26 cellular contexts compared by ENCODE assay signal in genomic region chr13:41962994-41963393, GRCh38. TPM values are rescaled to one million over a fixed set of nuclear protein-coding genes. Genes with fewer than 3 reads are reported as not detected.
DNase-seq lines count a peak whose midpoint lies in the region; ATAC-seq and TF ChIP-seq lines count a peak whose summit lies in the region.
"Had no signal": no experiment of that assay in that cellular context is flagged by ENCODE, and none has a peak within 500 bp of the region (broad histone marks: within the 10 kb centered on the region; RNA-seq: fewer than 3 reads in every experiment).

No MANE protein-coding gene starts in this region.

- H3K4me1 ChIP-seq in esophagus squamous epithelium (peaks cover 0 to 50% (median 9%) of the 10 kb centered on the region in 3 donors), mucosa of descending colon (ENCODE audit: low read depth) (peaks cover 2% of the 10 kb centered on the region)

- no peak for TF ChIP-seq POLR2A in esophagus squamous epithelium (IDR thresholded peaks at IDR 0.05)

- no peaks in the 10 kb centered on the region for H3K9me3 Mint-ChIP-seq in activated CD4-positive, alpha-beta T cell treated with anti-CD3 and anti-CD28 coated beads for 36 hours (ENCODE audit: low read depth)
- H3K9me3 Mint-ChIP-seq: CD4-positive, CD25-positive, alpha-beta regulatory T cell had no signal

- H3K9me3 ChIP-seq in esophagus squamous epithelium (no peaks in the 10 kb centered on the region), mucosa of descending colon (no peaks in the 10 kb centered on the region)
- H3K9me3 ChIP-seq: colonic mucosa, stomach had no signal

- H3K36me3 ChIP-seq in esophagus squamous epithelium (no peaks in the 10 kb centered on the region), mucosa of descending colon (ENCODE audit: low read depth) (no peaks in the 10 kb centered on the region)
- H3K36me3 ChIP-seq: colonic mucosa, stomach had no signal

- no peaks in the 10 kb centered on the region for H3K27me3 ChIP-seq in esophagus squamous epithelium
- H3K27me3 ChIP-seq: colonic mucosa, stomach had no signal

- POLR2A ChIA-PET in activated CD4-positive, alpha-beta T cell treated with anti-CD3 and anti-CD28 coated beads for 36 hours (lab: Charles Lee), result interaction anchor here (2.7 kb wide), 1 partner anchor 46 kb away, joined by 16 read pairs; no protein-coding TSS in a partner anchor

- peak; percentile 39 for DNase-seq in activated CD4-positive, alpha-beta T cell treated with anti-CD3 and anti-CD28 coated beads for 36 hours
- DNase-seq in activated CD4-positive, alpha-beta T cell treated with anti-CD3 and anti-CD28 coated beads, Interleukin-2, amount 50 U/mL, for 1 hour, result no peak
- peak; percentile 24 for DNase-seq in stimulated activated CD4-positive, alpha-beta T cell treated with anti-CD3 and anti-CD28 coated beads, Interleukin-1b, Interleukin-23, amount 100 ng/mL, for 48 hours
- no peak for DNase-seq in stimulated activated CD4-positive, alpha-beta T cell treated with anti-CD3 and anti-CD28 coated beads, Interleukin-2, amount 100 ng/mL, for 48 hours
- no peak for DNase-seq in esophagus squamous epithelium (lab: John Stamatoyannopoulos, UW)
- DNase-seq in iPS-NIHi11 (ENCODE audit: low spot score), result no peak
- no peak for DNase-seq in NCI-H1092 treated with DMSO at 0.1 percent for 48 hours (lab: John Stamatoyannopoulos, UW)
- no peak for DNase-seq in mucosa of descending colon
- DNase-seq: 8988T; activated CD8-positive, alpha-beta memory T cell treated with anti-CD3 and anti-CD28 coated beads for 24 hours; amniotic stem cell; CD4-positive, CD25-positive, alpha-beta regulatory T cell; colonic mucosa; effector memory CD4-positive, alpha-beta T cell; EL; HCEC 1CT; left ventricle myocardium superior; NCI-H2029 treated with DMSO at 0.1 percent for 48 hours; NCI-H446; NCI-H82; right cardiac atrium; stimulated activated CD4-positive, alpha-beta T cell treated with anti-CD3 and anti-CD28 coated beads, Interleukin-12 subunit alpha, Interleukin-12 subunit beta, amount 100 ng/mL, for 4 hours; stomach; trophoblast cell had no signal

- H3K27me3 Mint-ChIP-seq in activated CD4-positive, alpha-beta T cell treated with anti-CD3 and anti-CD28 coated beads for 36 hours, result peaks cover 2% of the 10 kb centered on the region
- H3K27me3 Mint-ChIP-seq: CD4-positive, CD25-positive, alpha-beta regulatory T cell had no signal

- H3K27ac Mint-ChIP-seq in activated CD4-positive, alpha-beta T cell treated with anti-CD3 and anti-CD28 coated beads for 36 hours, result peak overlapping the region; percentile 92
- H3K27ac Mint-ChIP-seq: CD4-positive, CD25-positive, alpha-beta regulatory T cell had no signal

- intact Hi-C loops in activated CD4-positive, alpha-beta T cell treated with anti-CD3 and anti-CD28 coated beads for 36 hours (cut with DNase I, micrococcal nuclease), result loop anchor here (1.0 to 5.0 kb wide), 3 partner anchors 47 to 651 kb away; partner anchors contain the start of gene NAA16 (in 1 of the 2)
- intact Hi-C loops in esophagus squamous epithelium (cut with DNase I) (loop anchor here (10.0 kb wide), 1 partner anchor 82 kb away; the partner anchor contains the start of gene DGKH), mucosa of descending colon (cut with DNase I, micrococcal nuclease) (no loop called here)

- no peak overlapping the region for H3K4me3 ChIP-seq in esophagus squamous epithelium
- H3K4me3 ChIP-seq in mucosa of descending colon, result no peak overlapping the region
- H3K4me3 ChIP-seq: colonic mucosa, stomach had no signal

- 32 to 53% methylated on average over 1 of the region's 1 CpG for WGBS in esophagus squamous epithelium, 2 donors

- CTCF ChIA-PET in activated CD4-positive, alpha-beta T cell treated with anti-CD3 and anti-CD28 coated beads for 36 hours (lab: Charles Lee), result interaction anchor here (0.7 to 2.6 kb wide), 12 partner anchors 9 to 83 kb away, joined by 3 to 15 read pairs (median 4); no protein-coding TSS in a partner anchor

- peaks cover 15% of the 10 kb centered on the region for H3K36me3 Mint-ChIP-seq in activated CD4-positive, alpha-beta T cell treated with anti-CD3 and anti-CD28 coated beads for 36 hours (ENCODE audit: low read depth)
- H3K36me3 Mint-ChIP-seq: CD4-positive, CD25-positive, alpha-beta regulatory T cell had no signal

- peak overlapping the region; percentile 18 for H3K4me3 Mint-ChIP-seq in activated CD4-positive, alpha-beta T cell treated with anti-CD3 and anti-CD28 coated beads for 36 hours

- ATAC-seq in activated CD4-positive, alpha-beta T cell treated with anti-CD3 and anti-CD28 coated beads for 36 hours, result peak; percentile 80
- ATAC-seq in mucosa of descending colon, result no peak
- ATAC-seq: left ventricle myocardium superior, right cardiac atrium had no signal

- TF ChIP-seq CTCF in esophagus squamous epithelium (IDR thresholded peaks at IDR 0.05) (no peak), mucosa of descending colon (IDR thresholded peaks at IDR 0.05) (no peak)

- peak overlapping the region in 3 of 4 donors; percentile 18 to 70 (median 59) for H3K27ac ChIP-seq in esophagus squamous epithelium
- H3K27ac ChIP-seq: colonic mucosa, parathyroid adenoma, stomach, VCaP had no signal

- peaks cover 48% of the 10 kb centered on the region for H3K4me1 Mint-ChIP-seq in activated CD4-positive, alpha-beta T cell treated with anti-CD3 and anti-CD28 coated beads for 36 hours

RNA-seq across cellular contexts. Expression of gene VWA8, which starts 2.1 kb away (rescaled TPM):
- 10 to 100 TPM; 21.7 to 26.2 TPM for total RNA-seq in activated CD4-positive, alpha-beta T cell treated with anti-CD3 and anti-CD28 coated beads for 36 hours
- total RNA-seq in esophagus squamous epithelium (10 to 100 TPM; 10.5 to 23.7 (median 17.3) TPM), mucosa of descending colon (10 to 100 TPM; 19.1 to 31.5 (median 27.0) TPM)

Comparison
In these comparisons a context has a peak if more than half of its experiments do, and no peak if none do; other contexts are left out.
1. DNase-seq: peak in activated CD4-positive, alpha-beta T cell treated with anti-CD3 and anti-CD28 coated beads for 36 hours (single experiment) and stimulated activated CD4-positive, alpha-beta T cell treated with anti-CD3 and anti-CD28 coated beads, Interleukin-1b, Interleukin-23, amount 100 ng/mL, for 48 hours (single experiment); none in activated CD4-positive, alpha-beta T cell treated with anti-CD3 and anti-CD28 coated beads, Interleukin-2, amount 50 U/mL, for 1 hour (single experiment), stimulated activated CD4-positive, alpha-beta T cell treated with anti-CD3 and anti-CD28 coated beads, Interleukin-2, amount 100 ng/mL, for 48 hours (0 of 2), esophagus squamous epithelium (single experiment), iPS-NIHi11 (single experiment), NCI-H1092 treated with DMSO at 0.1 percent for 48 hours (single experiment) and mucosa of descending colon (0 of 3).
2. intact Hi-C loops: an anchor here in activated CD4-positive, alpha-beta T cell treated with anti-CD3 and anti-CD28 coated beads for 36 hours (1.0 to 5.0 kb wide) and esophagus squamous epithelium (10.0 kb wide); none called in mucosa of descending colon.